21 cellular contexts compared by ENCODE assay signal in genomic region chr6:14862845-14863244, GRCh38.
A peak's percentile ranks its signal among the peaks of the same experiment; 100 is the strongest.
DNase-seq lines count a peak whose midpoint lies in the region; ATAC-seq, FAIRE-seq and TF ChIP-seq lines count a peak whose summit lies in the region.
"Had no signal": no experiment of that assay in that cellular context is flagged by ENCODE, and none has a peak within 500 bp of the region (broad histone marks: within the 10 kb centered on the region; RNA-seq: fewer than 3 reads in every experiment).

No MANE protein-coding gene starts in this region.

- H3K27ac ChIP-seq in K562 (ENCODE audit: extremely low read depth, low read depth, low read length): no peak overlapping the region
- H3K27ac ChIP-seq in neural progenitor cell: no peak overlapping the region
- H3K27ac ChIP-seq in substantia nigra (ENCODE audit: low read depth, low read length, poor library complexity, severe bottlenecking): no peak overlapping the region
- H3K27ac ChIP-seq in psoas muscle: no peak overlapping the region
- H3K27ac ChIP-seq: HL-60 had no signal

- H3K36me3 ChIP-seq in K562 (ENCODE audit: control insufficient read depth, insufficient read depth, low read length) (no peaks in the 10 kb centered on the region), neural progenitor cell (no peaks in the 10 kb centered on the region), psoas muscle (ENCODE audit: insufficient read depth in 1 of 2, low read depth in 1 of 2) (no peaks in the 10 kb centered on the region)
- H3K36me3 ChIP-seq: HAP-1 had no signal

- in situ Hi-C loops in K562 (cut with MboI): no loop called here

- no peak for TF ChIP-seq EP300 in K562 (IDR thresholded peaks at IDR 0.05; ENCODE audit: low read length)

- H3K4me1 ChIP-seq in K562 (replicated peaks in 1 of 2; ENCODE audit: control insufficient read depth in 2 of 2, insufficient read depth in 2 of 2, low read length in 2 of 2) (peaks cover 4 to 31% of the 10 kb centered on the region in 2 experiments; a peak in 4 of 5 replicates), neural progenitor cell (peaks cover 31% of the 10 kb centered on the region), psoas muscle (no peaks in the 10 kb centered on the region)
- H3K4me1 ChIP-seq: HAP-1 had no signal

- H3K9me3 ChIP-seq in K562 (replicated peaks; ENCODE audit: control insufficient read depth, insufficient read depth, low read depth, low read length): no peaks in the 10 kb centered on the region
- H3K9me3 ChIP-seq in neural progenitor cell (ENCODE audit: low read depth): no peaks in the 10 kb centered on the region
- H3K9me3 ChIP-seq in psoas muscle: no peaks in the 10 kb centered on the region
- H3K9me3 ChIP-seq: HAP-1 had no signal

- no peak for FAIRE-seq in K562 (lab: Jason Lieb, UNC)
- FAIRE-seq: D721Med, GM12892 had no signal

- no peak overlapping the region for H3K9ac ChIP-seq in K562 (ENCODE audit: insufficient read depth in 1 of 2, low read depth in 2 of 2, low read length in 2 of 2)
- no peak overlapping the region for H3K9ac ChIP-seq in neural progenitor cell

- no peaks in the 10 kb centered on the region for H3K36me3 Mint-ChIP-seq in stimulated activated naive CD8-positive, alpha-beta T cell treated with anti-CD3 and anti-CD28 coated beads, Interleukin-15, Interleukin-2, amounts not matched to agents 100 ng/mL and 50 ng/mL, for 24 hours (ENCODE audit: low read depth)
- H3K36me3 Mint-ChIP-seq in neural progenitor cell: no peaks in the 10 kb centered on the region
- H3K36me3 Mint-ChIP-seq: CD4-positive, alpha-beta memory T cell had no signal

- CTCF ChIA-PET in K562 (lab: Yijun Ruan, JAX; ENCODE audit: low intra/inter-chr PET ratio): interaction anchor here (0.6 kb wide), 1 partner anchor 829 kb away, joined by 6 read pairs; no protein-coding TSS in a partner anchor

- H3K9me3 Mint-ChIP-seq in stimulated activated naive CD8-positive, alpha-beta T cell treated with anti-CD3 and anti-CD28 coated beads, Interleukin-15, Interleukin-2, amounts not matched to agents 100 ng/mL and 50 ng/mL, for 24 hours: no peaks in the 10 kb centered on the region
- H3K9me3 Mint-ChIP-seq in neural progenitor cell: no peaks in the 10 kb centered on the region
- H3K9me3 Mint-ChIP-seq: CD4-positive, alpha-beta memory T cell; HFFc6 had no signal

- no peak for TF ChIP-seq RAD21 in K562 (CRISPR knock-in tag; conservative IDR thresholded peaks at IDR 0.05 in 1 of 2, IDR thresholded peaks at IDR 0.05 in 1 of 2)

- TF ChIP-seq CTCF in K562 (IDR thresholded peaks at IDR 0.05 in 2 of 3, conservative IDR thresholded peaks at IDR 0.05 in 1 of 3; ENCODE audit: insufficient read depth in 2 of 3, low read depth in 1 of 3, low read length in 3 of 3): no peak
- no peak for TF ChIP-seq CTCF in neural progenitor cell (IDR thresholded peaks at IDR 0.05)
- TF ChIP-seq CTCF in psoas muscle (IDR thresholded peaks at IDR 0.05): no peak

- H3F3A ChIP-seq in neural progenitor cell (ENCODE audit: low read depth): peaks cover 14% of the 10 kb centered on the region

- peak overlapping the region; percentile 12 for H3K27ac Mint-ChIP-seq in stimulated activated naive CD8-positive, alpha-beta T cell treated with anti-CD3 and anti-CD28 coated beads, Interleukin-15, Interleukin-2, amounts not matched to agents 100 ng/mL and 50 ng/mL, for 24 hours
- H3K27ac Mint-ChIP-seq in neural progenitor cell: peak overlapping the region; percentile 0
- H3K27ac Mint-ChIP-seq: CD4-positive, alpha-beta memory T cell; HFFc6 had no signal

- POLR2A ChIA-PET in K562 (lab: Yijun Ruan, JAX): interaction anchor here (0.8 to 1.0 kb wide), 4 partner anchors 12 to 224 kb away, joined by 3 to 4 read pairs (median 3); no protein-coding TSS in a partner anchor

- H2AFZ ChIP-seq in K562 (ENCODE audit: low read depth, low read length) (no peak overlapping the region), neural progenitor cell (replicated peaks) (no peak overlapping the region)

- H3K27me3 Mint-ChIP-seq in stimulated activated naive CD8-positive, alpha-beta T cell treated with anti-CD3 and anti-CD28 coated beads, Interleukin-15, Interleukin-2, amounts not matched to agents 100 ng/mL and 50 ng/mL, for 24 hours: no peaks in the 10 kb centered on the region
- H3K27me3 Mint-ChIP-seq in neural progenitor cell (ENCODE audit: insufficient read depth, low read depth): no peaks in the 10 kb centered on the region
- H3K27me3 Mint-ChIP-seq: CD4-positive, alpha-beta memory T cell had no signal

- ATAC-seq in stimulated activated naive CD8-positive, alpha-beta T cell treated with anti-CD3 and anti-CD28 coated beads, Interleukin-15, Interleukin-2, amounts not matched to agents 100 U/mL and 50 U/mL, for 24 hours: no peak
- ATAC-seq in K562 (no peak), psoas muscle (no peak)

- no TSS peak for BruUV-seq in K562 (replicated peaks; lab: Mats Ljungman, UMichigan)

- H3K4me3 Mint-ChIP-seq in stimulated activated naive CD8-positive, alpha-beta T cell treated with anti-CD3 and anti-CD28 coated beads, Interleukin-15, Interleukin-2, amounts not matched to agents 100 ng/mL and 50 ng/mL, for 24 hours: no peak overlapping the region
- no peak overlapping the region for H3K4me3 Mint-ChIP-seq in neural progenitor cell
- H3K4me3 Mint-ChIP-seq: CD4-positive, alpha-beta memory T cell; HFFc6 had no signal

- H3K4me1 Mint-ChIP-seq in stimulated activated naive CD8-positive, alpha-beta T cell treated with anti-CD3 and anti-CD28 coated beads, Interleukin-15, Interleukin-2, amounts not matched to agents 100 ng/mL and 50 ng/mL, for 24 hours (ENCODE audit: low read depth): peaks cover 65% of the 10 kb centered on the region
- H3K4me1 Mint-ChIP-seq in neural progenitor cell: peaks cover 31% of the 10 kb centered on the region

- no peaks in the 10 kb centered on the region for H3K9me1 ChIP-seq in K562 (ENCODE audit: control insufficient read depth, insufficient read depth, low read length)

- H3K27me3 ChIP-seq in K562 (ENCODE audit: control insufficient read depth in 2 of 2, insufficient read depth in 2 of 2, low read length in 2 of 2) (no peaks in the 10 kb centered on the region), neural progenitor cell (no peaks in the 10 kb centered on the region), psoas muscle (ENCODE audit: insufficient read depth in 3 of 3, low read length in 2 of 3) (no peaks in the 10 kb centered on the region)

- H3K79me2 ChIP-seq in K562 (ENCODE audit: control insufficient read depth, insufficient read depth, low read length) (no peaks in the 10 kb centered on the region), neural progenitor cell (ENCODE audit: low read depth) (no peaks in the 10 kb centered on the region)

- 70% methylated on average over 3 of the region's 3 CpGs for WGBS in K562 (ENCODE audit: insufficient coverage, low coverage, missing lambda C conversion rate)
- 86 to 90% (median 89%) methylated on average over 3 of the region's 3 CpGs for WGBS in psoas muscle, 3 donors

- H3K4me3 ChIP-seq in K562 (no peak overlapping the region), neural progenitor cell (no peak overlapping the region), psoas muscle (no peak overlapping the region)
- H3K4me3 ChIP-seq: HAP-1 had no signal

- H4K20me1 ChIP-seq in K562 (replicated peaks; ENCODE audit: control insufficient read depth, insufficient read depth, low read length): no peaks in the 10 kb centered on the region
- no peaks in the 10 kb centered on the region for H4K20me1 ChIP-seq in neural progenitor cell (ENCODE audit: low read depth)

- intact Hi-C loops in K562 (cut with micrococcal nuclease): loop anchor here (5.0 to 10.0 kb wide), 3 partner anchors 222 to 532 kb away; partner anchors contain the start of gene JARID2
- intact Hi-C loops in psoas muscle (cut with DNase I): loop anchor here in 1 of 2 donors (10.0 kb wide), 1 partner anchor 648 kb away; no protein-coding TSS in a partner anchor

- H3K4me2 ChIP-seq in K562 (ENCODE audit: insufficient read depth, low read length): no peak overlapping the region
- no peak overlapping the region for H3K4me2 ChIP-seq in neural progenitor cell

- TF ChIP-seq POLR2A in K562 (conservative IDR thresholded peaks at IDR 0.05): no peak

- no peak for DNase-seq in stimulated activated naive CD8-positive, alpha-beta T cell treated with anti-CD3 and anti-CD28 coated beads, Interleukin-15, Interleukin-2, amounts not matched to agents 100 U/mL and 50 U/mL, for 24 hours
- DNase-seq in K562 (ENCODE audit: extremely low read depth in 1 of 4, low spot score in 3 of 4): no peak
- no peak for DNase-seq in neural progenitor cell (ENCODE audit: low spot score)
- DNase-seq in medulla oblongata (ENCODE audit: extremely low spot score): no peak
- no peak for DNase-seq in substantia nigra (lab: John Stamatoyannopoulos, UW)
- DNase-seq in psoas muscle: no peak
- DNase-seq: 8988T; AML-193; CD4-positive, alpha-beta memory T cell; DMS153; DMS79 treated with DMSO at 0.1 percent for 48 hours; EL; GDM1; GOT3; HFFc6; KBM-7 had no signal

TF ChIP-seq in K562, 482 proteins besides CTCF, POLR2A, EP300 and RAD21:
- TF ChIP-seq BRF2 (IDR thresholded peaks at IDR 0.05; ENCODE audit: borderline replicate concordance, insufficient read depth, insufficient read length) (no peak), ZNF740 (CRISPR knock-in tag; IDR thresholded peaks at IDR 0.05) (no peak), ZNF740 (tag; IDR thresholded peaks at IDR 0.05) (no peak), POLR2B (IDR thresholded peaks at IDR 0.05; ENCODE audit: low read depth, partially characterized antibody) (no peak), TSC22D4 (tag; IDR thresholded peaks at IDR 0.05) (0 out of 2 replicates have a peak, but pooled peaks have one; percentile 8), RBM25 (IDR thresholded peaks at IDR 0.05; ENCODE audit: low read depth, low read length, severe bottlenecking) (no peak)
TF ChIP-seq in K562: peak in this region for 1.
